8 cellular contexts compared by ENCODE assay signal in the genomic region with DNA sequence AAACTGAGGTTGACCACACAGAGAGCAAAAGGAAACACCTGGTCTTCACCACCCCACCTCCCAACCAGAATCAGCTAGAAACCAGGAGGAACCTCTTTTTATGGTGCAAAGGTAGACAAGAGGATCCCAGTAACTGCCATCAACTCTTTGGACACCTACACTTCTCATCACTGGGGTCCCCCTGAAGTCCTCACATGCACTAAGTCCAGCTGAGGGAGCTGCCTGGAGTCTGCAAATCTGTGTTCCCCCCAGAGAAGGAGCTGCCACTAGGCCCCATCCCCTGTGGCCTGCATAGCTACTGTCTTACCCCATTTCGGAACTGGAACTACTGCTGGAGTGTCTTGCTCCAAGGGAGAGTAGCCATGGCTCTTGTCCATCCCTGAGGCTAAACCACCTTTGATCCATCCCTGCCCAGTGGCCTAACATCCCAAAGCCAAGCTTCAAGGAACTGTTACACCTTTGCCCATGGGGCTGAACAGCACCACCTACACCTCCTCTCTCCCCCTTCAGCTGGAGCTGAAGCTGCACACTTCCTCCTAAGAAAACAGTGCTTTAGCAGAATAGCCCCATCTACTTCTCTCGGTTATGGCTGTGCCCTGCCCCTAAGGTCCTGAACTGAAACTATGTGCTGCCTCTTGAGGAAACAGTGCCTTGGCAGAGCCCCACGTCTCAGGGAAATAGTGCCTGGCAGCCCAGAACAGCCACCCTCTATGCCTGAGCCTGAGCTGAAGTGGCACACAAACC.
A peak's percentile ranks its signal among the peaks of the same experiment; 100 is the strongest.
DNase-seq lines count a peak whose midpoint lies in the region; ATAC-seq and TF ChIP-seq lines count a peak whose summit lies in the region.
"Had no signal": no experiment of that assay in that cellular context is flagged by ENCODE, and none has a peak within 500 bp of the region (broad histone marks: within the 10 kb centered on the region; RNA-seq: fewer than 3 reads in every experiment).

No MANE protein-coding gene starts in this region.

- no peak for TF ChIP-seq CTCF in SU-DHL-6 (IDR thresholded peaks at IDR 0.05; ENCODE audit: insufficient read depth, low read length, poor library complexity, severe bottlenecking)

- H4K20me1 ChIP-seq in SU-DHL-6 (ENCODE audit: low read depth, low read length) = no peaks in the 10 kb centered on the region

- no peaks in the 10 kb centered on the region for H3K79me2 ChIP-seq in SU-DHL-6 (ENCODE audit: insufficient read depth, low read length)

- no peaks in the 10 kb centered on the region for H3K9me3 Mint-ChIP-seq in natural killer cell treated with Interleukin-12 subunit alpha and Interleukin-12 subunit beta and Interleukin-15 and Interleukin-18, amount 100 ng/mL, for 72 hours

- DNase-seq in natural killer cell treated with Interleukin-12 subunit alpha and Interleukin-12 subunit beta and Interleukin-15 and Interleukin-18, amount 100 ng/mL, for 72 hours (ENCODE audit: low spot score) = no peak
- DNase-seq in HUDEP-2 (lab: John Stamatoyannopoulos, UW; ENCODE audit: unreplicated experiment in 76 of 76) (no peak), NCI-H1092 (lab: John Stamatoyannopoulos, UW) (no peak), superior temporal gyrus (ENCODE audit: extremely low spot score) (no peak)
- DNase-seq: heart right ventricle had no signal

- H3K27ac ChIP-seq in SU-DHL-6 (ENCODE audit: low read depth, low read length) = peak overlapping the region; percentile 96

- H3K9me3 ChIP-seq in SU-DHL-6 (ENCODE audit: insufficient read depth, low read length) = peaks cover 13% of the 10 kb centered on the region; the same call in 1 of the 2 replicates

- H2AFZ ChIP-seq in SU-DHL-6 (ENCODE audit: low read depth, low read length, severe bottlenecking) = peak overlapping the region; percentile 7

- peaks cover 10% of the 10 kb centered on the region for H3K36me3 Mint-ChIP-seq in natural killer cell treated with Interleukin-12 subunit alpha and Interleukin-12 subunit beta and Interleukin-15 and Interleukin-18, amount 100 ng/mL, for 72 hours

- peak overlapping the region in 1 of 2 donors; percentile 18 for H3K27ac Mint-ChIP-seq in natural killer cell treated with Interleukin-12 subunit alpha and Interleukin-12 subunit beta and Interleukin-15 and Interleukin-18, amount 100 ng/mL, for 72 hours

- H3K27me3 ChIP-seq in SU-DHL-6 (ENCODE audit: low read length) = no peaks in the 10 kb centered on the region

- H3K36me3 ChIP-seq in SU-DHL-6 (ENCODE audit: low read length) = no peaks in the 10 kb centered on the region
- H3K36me3 ChIP-seq: heart right ventricle had no signal

- peak overlapping the region; percentile 61 for H3K9ac ChIP-seq in SU-DHL-6 (ENCODE audit: low read length)

- peak overlapping the region; percentile 39 for H3K4me3 Mint-ChIP-seq in natural killer cell treated with Interleukin-12 subunit alpha and Interleukin-12 subunit beta and Interleukin-15 and Interleukin-18, amount 100 ng/mL, for 72 hours

- peak overlapping the region; percentile 91 for H3K4me2 ChIP-seq in SU-DHL-6 (ENCODE audit: low read depth, low read length, poor library complexity, severe bottlenecking)

- peaks cover 10% of the 10 kb centered on the region for H3F3A ChIP-seq in SU-DHL-6 (ENCODE audit: insufficient read depth)

- peaks cover 0 to 7% of the 10 kb centered on the region in 2 donors for H3K27me3 Mint-ChIP-seq in natural killer cell treated with Interleukin-12 subunit alpha and Interleukin-12 subunit beta and Interleukin-15 and Interleukin-18, amount 100 ng/mL, for 72 hours

- peak overlapping the region; percentile 50 for H3K4me3 ChIP-seq in SU-DHL-6 (ENCODE audit: insufficient read depth, low read length, poor library complexity, severe bottlenecking)

- H3K9me2 ChIP-seq in SU-DHL-6 (replicated peaks; ENCODE audit: insufficient read depth, low read length) = no peaks in the 10 kb centered on the region

- peaks cover 16 to 33% of the 10 kb centered on the region in 2 donors for H3K4me1 Mint-ChIP-seq in natural killer cell treated with Interleukin-12 subunit alpha and Interleukin-12 subunit beta and Interleukin-15 and Interleukin-18, amount 100 ng/mL, for 72 hours (ENCODE audit: low read depth in 2 of 2)

- peak; percentile 77 for ATAC-seq in GM19023 (IDR thresholded peaks at IDR 0.05; ENCODE audit: unreplicated experiment)
- peak; percentile 80 for ATAC-seq in HG02763 (IDR thresholded peaks at IDR 0.05; ENCODE audit: unreplicated experiment)
- ATAC-seq in natural killer cell treated with Interleukin-12 subunit alpha and Interleukin-12 subunit beta and Interleukin-15 and Interleukin-18, amount 100 ng/mL, for 72 hours = peak; percentile 50 to 62
